28 cellular contexts compared by ENCODE assay signal in genomic region chr12:25740617-25741016, GRCh38.
DNase-seq lines count a peak whose midpoint lies in the region; ATAC-seq, FAIRE-seq and TF ChIP-seq lines count a peak whose summit lies in the region.
"Had no signal": no experiment of that assay in that cellular context is flagged by ENCODE, and none has a peak within 500 bp of the region (broad histone marks: within the 10 kb centered on the region; RNA-seq: fewer than 3 reads in every experiment).

No MANE protein-coding gene starts in this region.

- no peak overlapping the region for H2BK5ac ChIP-seq in mesendoderm (ENCODE audit: low read length)

- no peak overlapping the region for H3K27ac Mint-ChIP-seq in activated naive CD4-positive, alpha-beta T cell treated with anti-CD3 and anti-CD28 coated beads for 36 hours
- H3K27ac Mint-ChIP-seq: CD4-positive, alpha-beta memory T cell; CD4-positive, CD25-positive, alpha-beta regulatory T cell; CD8-positive, alpha-beta memory T cell had no signal

- H3K27ac ChIP-seq in A549 (no peak overlapping the region), mesendoderm (ENCODE audit: low read depth, low read length) (no peak overlapping the region), osteoblast (ENCODE audit: low read depth, low read length) (no peak overlapping the region), A673 (ENCODE audit: low read depth, low read length, poor library complexity, severe bottlenecking) (no peak overlapping the region)
- H3K27ac ChIP-seq: BLaER1 had no signal

- POLR2A ChIA-PET in A549 (lab: Yijun Ruan, JAX), result no interaction called here
- POLR2A ChIA-PET in A673 (lab: Charles Lee; ENCODE audit: low non-redundant PET), result no interaction called here

- TF ChIP-seq CTCF in A549 (IDR thresholded peaks at IDR 0.05) (no peak), osteoblast (IDR thresholded peaks at IDR 0.05; ENCODE audit: extremely low read depth, low read depth, low read length) (no peak), A673 (conservative IDR thresholded peaks at IDR 0.05; ENCODE audit: low read depth, low read length) (no peak)

- CTCF ChIA-PET in A549 (lab: Yijun Ruan, JAX) (no interaction called here), A673 (lab: Charles Lee) (no interaction called here)
- CTCF ChIA-PET in activated naive CD4-positive, alpha-beta T cell treated with anti-CD3 and anti-CD28 coated beads for 36 hours (lab: Charles Lee), result no interaction called here

- intact Hi-C loops in activated naive CD4-positive, alpha-beta T cell treated with anti-CD3 and anti-CD28 coated beads for 36 hours (cut with micrococcal nuclease), result no loop called here
- intact Hi-C loops in A673 (cut with micrococcal nuclease; ENCODE audit: unreplicated experiment), result no loop called here

- ATAC-seq in A549, result no peak
- no peak for ATAC-seq in HG02678 (IDR thresholded peaks at IDR 0.05; ENCODE audit: unreplicated experiment)
- ATAC-seq: GM12878 had no signal

- peaks cover 2% of the 10 kb centered on the region for H3K27me3 Mint-ChIP-seq in activated naive CD4-positive, alpha-beta T cell treated with anti-CD3 and anti-CD28 coated beads for 36 hours (ENCODE audit: low read depth)

- no TSS peak for BruUV-seq in A673 (replicated peaks; lab: Mats Ljungman, UMichigan)

- H3K9me3 ChIP-seq in A549 (peaks cover 3% of the 10 kb centered on the region; the same call in 1 of the 3 replicates), osteoblast (ENCODE audit: low read depth, low read length) (no peaks in the 10 kb centered on the region), A673 (ENCODE audit: low read depth, low read length, poor library complexity, severe bottlenecking) (no peaks in the 10 kb centered on the region)
- H3K9me3 ChIP-seq: BE2C, BLaER1 had no signal

- H2AK5ac ChIP-seq in mesendoderm (ENCODE audit: low read length), result no peak overlapping the region

- H3K79me2 ChIP-seq in mesendoderm (ENCODE audit: control insufficient read depth, insufficient read depth, low read length) (no peaks in the 10 kb centered on the region), osteoblast (ENCODE audit: insufficient read depth, low read length) (no peaks in the 10 kb centered on the region)

- no peak for DNase-seq in A549 (ENCODE audit: low read depth in 1 of 2, low spot score in 1 of 2)
- no peak for DNase-seq in HTR-8/SVneo (ENCODE audit: insufficient read length, low spot score)
- DNase-seq in mesendoderm, result no peak
- DNase-seq in osteoblast (ENCODE audit: insufficient read length, low spot score, missing footprints), result peak; percentile 17
- no peak for DNase-seq in activated naive CD4-positive, alpha-beta T cell treated with anti-CD3 and anti-CD28 coated beads for 36 hours
- DNase-seq in A673 (ENCODE audit: low spot score), result no peak
- DNase-seq: 8988T; ACHN; BE2C; C1 segment of cervical spinal cord; CD4-positive, alpha-beta memory T cell; CD4-positive, CD25-positive, alpha-beta regulatory T cell; CD8-positive, alpha-beta memory T cell; COR-L47; DMS 273 treated with DMSO at 0.1 percent for 48 hours; DMS153; DMS53; DMS79; DND-41; EL; GDM1 had no signal

- no peak for TF ChIP-seq EP300 in A549 (IDR thresholded peaks at IDR 0.05)

- H2AFZ ChIP-seq in osteoblast (ENCODE audit: low read length), result no peak overlapping the region

- no peaks in the 10 kb centered on the region for H4K20me1 ChIP-seq in osteoblast (ENCODE audit: insufficient read depth, low read length)
- H4K20me1 ChIP-seq: BLaER1 had no signal

- H4K8ac ChIP-seq in mesendoderm (ENCODE audit: low read depth, low read length), result no peak overlapping the region

- WGBS in A549 (ENCODE audit: missing lambda C conversion rate), result 46% methylated on average over 1 of the region's 1 CpG
- WGBS in mesendoderm (ENCODE audit: extremely low coverage, insufficient coverage, low lambda C conversion rate), result no CpG with 5 or more reads among the region's 1 CpG

- H3K4me3 ChIP-seq in A549 (no peak overlapping the region), mesendoderm (ENCODE audit: low read length) (no peak overlapping the region), osteoblast (ENCODE audit: insufficient read depth, low read length) (no peak overlapping the region), A673 (ENCODE audit: low read depth, low read length, poor library complexity, severe bottlenecking) (no peak overlapping the region)
- H3K4me3 ChIP-seq: BLaER1, GM12878 had no signal

- H2BK15ac ChIP-seq in mesendoderm (replicated peaks; ENCODE audit: low read depth), result peak overlapping the region; percentile 19

- H3K4me2 ChIP-seq in A549 (no peak overlapping the region), mesendoderm (ENCODE audit: low read length) (no peak overlapping the region), osteoblast (ENCODE audit: insufficient read depth, low read length) (no peak overlapping the region)
- H3K4me2 ChIP-seq: BLaER1 had no signal

- H3K56ac ChIP-seq in mesendoderm (ENCODE audit: low read length), result no peak overlapping the region

- H3K4me1 Mint-ChIP-seq in activated naive CD4-positive, alpha-beta T cell treated with anti-CD3 and anti-CD28 coated beads for 36 hours (ENCODE audit: low read depth), result no peaks in the 10 kb centered on the region
- H3K4me1 Mint-ChIP-seq: CD14-positive monocyte; CD4-positive, alpha-beta memory T cell; CD4-positive, CD25-positive, alpha-beta regulatory T cell; CD8-positive, alpha-beta memory T cell had no signal

- no peak overlapping the region for H3K18ac ChIP-seq in mesendoderm (ENCODE audit: low read length)

- FAIRE-seq in A549 (lab: Jason Lieb, UNC) (no peak), HTR-8/SVneo (lab: Jason Lieb, UNC) (peak; percentile 40)
- FAIRE-seq: A204.1, GM12878, GM12892, GM18507 had no signal

- H4K5ac ChIP-seq in mesendoderm (ENCODE audit: low read length), result no peak overlapping the region

- H3K23ac ChIP-seq in mesendoderm (ENCODE audit: low read length), result no peak overlapping the region

- TF ChIP-seq POLR2A in A549 (IDR thresholded peaks at IDR 0.05; ENCODE audit: low read length), result no peak

- H3K36me3 ChIP-seq in mesendoderm (ENCODE audit: control insufficient read depth, insufficient read depth, low read length) (no peaks in the 10 kb centered on the region), osteoblast (ENCODE audit: insufficient read depth, low read length) (no peaks in the 10 kb centered on the region), A673 (ENCODE audit: insufficient read depth, low read length, poor library complexity, severe bottlenecking) (no peaks in the 10 kb centered on the region)
- H3K36me3 ChIP-seq: BE2C, BLaER1 had no signal

- no peak overlapping the region for H2BK120ac ChIP-seq in mesendoderm (ENCODE audit: low read depth, low read length)

- H3K4me1 ChIP-seq in A549 (no peaks in the 10 kb centered on the region), mesendoderm (ENCODE audit: control insufficient read depth, low read depth, low read length) (no peaks in the 10 kb centered on the region), osteoblast (ENCODE audit: insufficient read depth, low read length) (no peaks in the 10 kb centered on the region), A673 (ENCODE audit: insufficient read depth, low read length, poor library complexity, severe bottlenecking) (peaks cover 10% of the 10 kb centered on the region)
- H3K4me1 ChIP-seq: BE2C, BLaER1 had no signal

- TF ChIP-seq RAD21 in A549 (conservative IDR thresholded peaks at IDR 0.05 in 1 of 2, IDR thresholded peaks at IDR 0.05 in 1 of 2), result no peak

- no peak overlapping the region for H3K9ac ChIP-seq in mesendoderm (ENCODE audit: low read length)
- H3K9ac ChIP-seq: BLaER1 had no signal

- H3K27me3 ChIP-seq in mesendoderm (ENCODE audit: insufficient read depth, low read length, poor library complexity) (no peaks in the 10 kb centered on the region), osteoblast (ENCODE audit: insufficient read depth, low read length) (no peaks in the 10 kb centered on the region), A673 (replicated peaks; ENCODE audit: insufficient read depth, low read depth, low read length, poor library complexity) (no peaks in the 10 kb centered on the region)
- H3K27me3 ChIP-seq: BE2C, BLaER1 had no signal

- no peaks in the 10 kb centered on the region for H3K36me3 Mint-ChIP-seq in activated naive CD4-positive, alpha-beta T cell treated with anti-CD3 and anti-CD28 coated beads for 36 hours (ENCODE audit: low read depth)
- H3K36me3 Mint-ChIP-seq: CD14-positive monocyte; CD4-positive, alpha-beta memory T cell; CD4-positive, CD25-positive, alpha-beta regulatory T cell; CD8-positive, alpha-beta memory T cell had no signal

- no peak overlapping the region for H3K4ac ChIP-seq in mesendoderm (ENCODE audit: low read depth, low read length)

- H3K79me1 ChIP-seq in mesendoderm (ENCODE audit: low read length), result no peaks in the 10 kb centered on the region

- H3K9me3 Mint-ChIP-seq in activated naive CD4-positive, alpha-beta T cell treated with anti-CD3 and anti-CD28 coated beads for 36 hours, result peaks cover 3% of the 10 kb centered on the region

- H3K4me3 Mint-ChIP-seq in activated naive CD4-positive, alpha-beta T cell treated with anti-CD3 and anti-CD28 coated beads for 36 hours, result no peak overlapping the region
- H3K4me3 Mint-ChIP-seq: CD14-positive monocyte; CD4-positive, alpha-beta memory T cell; CD8-positive, alpha-beta memory T cell had no signal

TF ChIP-seq in A549, 52 proteins besides CTCF, POLR2A, EP300 and RAD21 (continues in another document):
- TF ChIP-seq KDM5A (IDR thresholded peaks at IDR 0.05) (no peak), MAFK (IDR thresholded peaks at IDR 0.05; ENCODE audit: partially characterized antibody) (peak; percentile 59), ZNF302 (CRISPR knock-in tag; IDR thresholded peaks at IDR 0.05) (no peak)
- TF ChIP-seq, protein P1, sequence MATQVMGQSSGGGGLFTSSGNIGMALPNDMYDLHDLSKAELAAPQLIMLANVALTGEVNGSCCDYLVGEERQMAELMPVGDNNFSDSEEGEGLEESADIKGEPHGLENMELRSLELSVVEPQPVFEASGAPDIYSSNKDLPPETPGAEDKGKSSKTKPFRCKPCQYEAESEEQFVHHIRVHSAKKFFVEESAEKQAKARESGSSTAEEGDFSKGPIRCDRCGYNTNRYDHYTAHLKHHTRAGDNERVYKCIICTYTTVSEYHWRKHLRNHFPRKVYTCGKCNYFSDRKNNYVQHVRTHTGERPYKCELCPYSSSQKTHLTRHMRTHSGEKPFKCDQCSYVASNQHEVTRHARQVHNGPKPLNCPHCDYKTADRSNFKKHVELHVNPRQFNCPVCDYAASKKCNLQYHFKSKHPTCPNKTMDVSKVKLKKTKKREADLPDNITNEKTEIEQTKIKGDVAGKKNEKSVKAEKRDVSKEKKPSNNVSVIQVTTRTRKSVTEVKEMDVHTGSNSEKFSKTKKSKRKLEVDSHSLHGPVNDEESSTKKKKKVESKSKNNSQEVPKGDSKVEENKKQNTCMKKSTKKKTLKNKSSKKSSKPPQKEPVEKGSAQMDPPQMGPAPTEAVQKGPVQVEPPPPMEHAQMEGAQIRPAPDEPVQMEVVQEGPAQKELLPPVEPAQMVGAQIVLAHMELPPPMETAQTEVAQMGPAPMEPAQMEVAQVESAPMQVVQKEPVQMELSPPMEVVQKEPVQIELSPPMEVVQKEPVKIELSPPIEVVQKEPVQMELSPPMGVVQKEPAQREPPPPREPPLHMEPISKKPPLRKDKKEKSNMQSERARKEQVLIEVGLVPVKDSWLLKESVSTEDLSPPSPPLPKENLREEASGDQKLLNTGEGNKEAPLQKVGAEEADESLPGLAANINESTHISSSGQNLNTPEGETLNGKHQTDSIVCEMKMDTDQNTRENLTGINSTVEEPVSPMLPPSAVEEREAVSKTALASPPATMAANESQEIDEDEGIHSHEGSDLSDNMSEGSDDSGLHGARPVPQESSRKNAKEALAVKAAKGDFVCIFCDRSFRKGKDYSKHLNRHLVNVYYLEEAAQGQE (IDR thresholded peaks at IDR 0.05), result no peak
